ENCODE assay signal across 8 cellular contexts in the genomic region with DNA sequence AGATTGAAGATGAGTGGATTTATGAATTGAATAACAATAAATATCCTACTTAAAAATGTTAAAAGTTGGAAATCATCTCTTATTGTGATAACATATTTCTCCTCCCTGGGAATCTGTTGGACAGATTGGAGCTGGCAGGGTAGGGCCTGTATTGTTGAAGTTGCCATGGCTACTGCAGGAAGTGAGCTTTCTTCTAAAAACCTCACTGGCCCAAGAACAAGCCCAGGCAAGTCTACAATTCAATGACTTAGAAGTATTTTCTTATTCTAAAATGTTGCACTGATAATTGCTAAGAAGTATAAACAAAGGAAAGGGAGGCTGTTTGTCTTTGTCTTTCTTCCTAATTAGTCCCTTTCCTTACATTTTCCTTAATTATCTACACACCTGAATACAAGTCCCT.
DNase-seq lines count a peak whose midpoint lies in the region; ATAC-seq and TF ChIP-seq lines count a peak whose summit lies in the region.

No MANE protein-coding gene starts in this region.

- H3K27me3 Mint-ChIP-seq in Caco-2 (ENCODE audit: insufficient read depth, unreplicated experiment): no peaks in the 10 kb centered on the region

- ATAC-seq in GM21526 (IDR thresholded peaks at IDR 0.05; ENCODE audit: low FRiP score, unreplicated experiment): no peak

- TF ChIP-seq CTCF in mammary epithelial cell (conservative IDR thresholded peaks at IDR 0.05 in 1 of 2, IDR thresholded peaks at IDR 0.05 in 1 of 2; ENCODE audit: extremely low read depth in 1 of 2, insufficient read depth in 1 of 2, low read depth in 1 of 2, low read length in 2 of 2): no peak
- TF ChIP-seq CTCF in Caco-2 (IDR thresholded peaks at IDR 0.05; ENCODE audit: insufficient read depth in 1 of 2, low read depth in 1 of 2, low read length in 1 of 2, severe bottlenecking in 1 of 2, unreplicated experiment in 1 of 2): no peak

- dilution Hi-C loops in mammary epithelial cell (cut with HindIII; ENCODE audit: low sequenced_read_pairs): no loop called here

- H3K4me1 Mint-ChIP-seq in Caco-2 (ENCODE audit: low read depth, unreplicated experiment): peaks cover 12% of the 10 kb centered on the region

- H3K9me3 ChIP-seq in MG63 (no peaks in the 10 kb centered on the region; the same call in 1 of the 2 replicates), mammary epithelial cell (replicated peaks; ENCODE audit: insufficient read depth, low read length) (peaks cover 8% of the 10 kb centered on the region), Caco-2 (peaks cover 8% of the 10 kb centered on the region; the same call in 1 of the 2 replicates)

- H3K79me2 ChIP-seq in mammary epithelial cell (ENCODE audit: insufficient read depth, low read length): no peaks in the 10 kb centered on the region

- peaks cover 22% of the 10 kb centered on the region for H3K9me3 Mint-ChIP-seq in Caco-2 (ENCODE audit: unreplicated experiment)

- peak overlapping the region; percentile 70 for H3K4me2 ChIP-seq in mammary epithelial cell (ENCODE audit: insufficient read depth, low read depth, low read length)

- H3K4me3 Mint-ChIP-seq in Caco-2 (ENCODE audit: unreplicated experiment): no peak overlapping the region

- H3K4me3 ChIP-seq in MG63: no peak overlapping the region
- H3K4me3 ChIP-seq in mammary epithelial cell (replicated peaks in 1 of 3; ENCODE audit: insufficient read depth in 1 of 3, low read depth in 2 of 3, low read length in 3 of 3): peak overlapping the region in 1 of 3 experiments; percentile 28
- H3K4me3 ChIP-seq in Caco-2 (ENCODE audit: low read depth, low read length): no peak overlapping the region

- POLR2A ChIA-PET in Caco-2 (lab: Charles Lee): no interaction called here

- H2AFZ ChIP-seq in mammary epithelial cell (ENCODE audit: low read depth, low read length): peak overlapping the region; percentile 79

- peak overlapping the region; percentile 67 for H3K9ac ChIP-seq in mammary epithelial cell (ENCODE audit: insufficient read depth, low read length)

- DNase-seq in G401 (ENCODE audit: low spot score): peak; percentile 78
- peak; percentile 53 for DNase-seq in MG63
- peak; percentile 91 for DNase-seq in mammary epithelial cell
- DNase-seq in myocyte (ENCODE audit: low read depth): peak; percentile 70
- no peak for DNase-seq in NCI-H82 (lab: John Stamatoyannopoulos, UW)
- DNase-seq in Caco-2: no peak
- no peak for DNase-seq in stimulated activated naive CD4-positive, alpha-beta T cell treated with Interleukin-2 at 50 U/mL for 16 hours (lab: John Stamatoyannopoulos, UW)

- H3K27ac ChIP-seq in mammary epithelial cell (ENCODE audit: insufficient read depth, low read depth, low read length): peak overlapping the region; percentile 99

- no peaks in the 10 kb centered on the region for H3K36me3 ChIP-seq in MG63
- no peaks in the 10 kb centered on the region for H3K36me3 ChIP-seq in mammary epithelial cell (ENCODE audit: insufficient read depth, low read length)
- no peaks in the 10 kb centered on the region; the same call in 1 of the 2 replicates for H3K36me3 ChIP-seq in Caco-2 (ENCODE audit: control insufficient read depth, insufficient read depth, low read length)

- in situ Hi-C loops in G401 (cut with HindIII; ENCODE audit: low sequenced_read_pairs) (no loop called here), mammary epithelial cell (cut with MboI; ENCODE audit: low sequenced_read_pairs in 2 of 2) (no loop called here)

- H3K4me1 ChIP-seq in mammary epithelial cell (ENCODE audit: insufficient read depth, low read length) (peaks cover 16% of the 10 kb centered on the region), Caco-2 (peaks cover 23% of the 10 kb centered on the region)

- CTCF ChIA-PET in mammary epithelial cell (lab: Charles Lee; ENCODE audit: low non-redundant PET): no interaction called here
- CTCF ChIA-PET in Caco-2 (lab: Charles Lee): interaction anchor here (0.6 kb wide), 1 partner anchor 32 kb away, joined by 3 read pairs; no protein-coding TSS in a partner anchor

- no peaks in the 10 kb centered on the region for H4K20me1 ChIP-seq in mammary epithelial cell (ENCODE audit: insufficient read depth, low read length)

- peaks cover 6% of the 10 kb centered on the region for H3K36me3 Mint-ChIP-seq in Caco-2 (ENCODE audit: insufficient read depth, unreplicated experiment)

- BruUV-seq in mammary epithelial cell (replicated peaks; lab: Mats Ljungman, UMichigan) (no TSS peak), Caco-2 (replicated peaks; lab: Mats Ljungman, UMichigan) (no TSS peak)

- intact Hi-C loops in mammary epithelial cell (cut with micrococcal nuclease) (loop anchor here (2.0 to 5.0 kb wide), 2 partner anchors 53 to 139 kb away; no protein-coding TSS in a partner anchor), Caco-2 (cut with micrococcal nuclease; ENCODE audit: unreplicated experiment) (no loop called here)

- H3K27ac Mint-ChIP-seq in Caco-2 (ENCODE audit: unreplicated experiment): no peak overlapping the region

- H3K27me3 ChIP-seq in MG63: no peaks in the 10 kb centered on the region
- H3K27me3 ChIP-seq in mammary epithelial cell (ENCODE audit: insufficient read depth, low read length): no peaks in the 10 kb centered on the region
- H3K27me3 ChIP-seq in Caco-2 (replicated peaks; ENCODE audit: control insufficient read depth, insufficient read depth, low read length): no peaks in the 10 kb centered on the region

Comparison
In these comparisons a context has a peak if more than half of its experiments do, and no peak if none do; other contexts are left out.
1. DNase-seq: peak in G401 (single experiment), MG63 (single experiment), mammary epithelial cell (single experiment) and myocyte (single experiment); none in NCI-H82 (single experiment), Caco-2 (0 of 2) and stimulated activated naive CD4-positive, alpha-beta T cell treated with Interleukin-2 at 50 U/mL for 16 hours (single experiment).